Comparison of ENCODE assay signal across 16 cellular contexts in genomic region chr16:24478401-24478800, GRCh38.
DNase-seq lines count a peak whose midpoint lies in the region; ATAC-seq and TF ChIP-seq lines count a peak whose summit lies in the region.
"Had no signal": no experiment of that assay in that cellular context is flagged by ENCODE, and none has a peak within 500 bp of the region (broad histone marks: within the 10 kb centered on the region; RNA-seq: fewer than 3 reads in every experiment).

No MANE protein-coding gene starts in this region.

- DNase-seq in D341Med (ENCODE audit: low spot score) (peak; percentile 41), Karpas-422 (peak; percentile 81), NCI-H774 (lab: John Stamatoyannopoulos, UW) (peak; percentile 52), WERI-Rb-1 (peak; percentile 74), KBM-7 (no peak), GM19240 (ENCODE audit: insufficient read length, low spot score) (no peak)
- DNase-seq: AML-193, DMS79 treated with DMSO at 0.1 percent for 48 hours, H9, KG1, NCI-H187, NCI-H2171 had no signal

- H3K9me3 ChIP-seq in Karpas-422 (ENCODE audit: low read length) (no peaks in the 10 kb centered on the region), WERI-Rb-1 (ENCODE audit: severe bottlenecking) (peaks cover 10% of the 10 kb centered on the region)

- peak overlapping the region; percentile 65; the same call in 1 of the 2 replicates for H2AFZ ChIP-seq in Karpas-422 (ENCODE audit: low read length)

- H3K36me3 ChIP-seq in Karpas-422 (ENCODE audit: insufficient read depth, low read length), result no peaks in the 10 kb centered on the region
- no peaks in the 10 kb centered on the region for H3K36me3 ChIP-seq in WERI-Rb-1

- H3K4me1 ChIP-seq in Karpas-422 (ENCODE audit: low read length), result peaks cover 25% of the 10 kb centered on the region

- H3K79me2 ChIP-seq in Karpas-422 (ENCODE audit: low read length), result no peaks in the 10 kb centered on the region

- no peak for TF ChIP-seq CTCF in WERI-Rb-1 (IDR thresholded peaks at IDR 0.05; ENCODE audit: low read depth, low read length)

- H3K27me3 ChIP-seq in Karpas-422 (ENCODE audit: low read length) (no peaks in the 10 kb centered on the region), WERI-Rb-1 (ENCODE audit: insufficient read depth, low read depth, severe bottlenecking) (no peaks in the 10 kb centered on the region)

- no peak overlapping the region for H3K9ac ChIP-seq in Karpas-422 (ENCODE audit: low read length)

- H3K4me3 ChIP-seq in Karpas-422 (ENCODE audit: low read length), result no peak overlapping the region
- no peak overlapping the region for H3K4me3 ChIP-seq in WERI-Rb-1 (ENCODE audit: low read depth, low read length)
- H3K4me3 ChIP-seq: SK-N-MC had no signal

- H4K20me1 ChIP-seq in Karpas-422 (ENCODE audit: insufficient read depth, low read depth, low read length), result no peaks in the 10 kb centered on the region

- H3K27ac ChIP-seq in Karpas-422 (ENCODE audit: low read length) (peak overlapping the region; percentile 60), WERI-Rb-1 (peak overlapping the region; percentile 39; the same call in 1 of the 2 replicates)
- H3K27ac ChIP-seq: SK-N-MC had no signal

- peak overlapping the region; percentile 22 for H3K4me2 ChIP-seq in Karpas-422 (ENCODE audit: low read depth, low read length, poor library complexity, severe bottlenecking)

- no peaks in the 10 kb centered on the region for H3K9me2 ChIP-seq in Karpas-422 (replicated peaks; ENCODE audit: insufficient read depth, low read length)

- ATAC-seq in GM21528 (IDR thresholded peaks at IDR 0.05; ENCODE audit: low FRiP score, unreplicated experiment), result no peak
- ATAC-seq: HepG2, Right ventricle myocardium inferior had no signal

- in situ Hi-C loops in KBM-7 (cut with MboI; ENCODE audit: low pct_unique_long_range_greater_than_20kb, low sequenced_read_pairs), result loop anchor here (25.0 kb wide), 1 partner anchor 116 kb away; no protein-coding TSS in a partner anchor

Comparison
In these comparisons a context has a peak if more than half of its experiments do, and no peak if none do; other contexts are left out.
1. DNase-seq: peak in D341Med (single experiment), Karpas-422 (single experiment), NCI-H774 (single experiment) and WERI-Rb-1 (single experiment); none in KBM-7 (single experiment) and GM19240 (single experiment).